Comparison of ENCODE assay signal across 16 cellular contexts in the genomic region with DNA sequence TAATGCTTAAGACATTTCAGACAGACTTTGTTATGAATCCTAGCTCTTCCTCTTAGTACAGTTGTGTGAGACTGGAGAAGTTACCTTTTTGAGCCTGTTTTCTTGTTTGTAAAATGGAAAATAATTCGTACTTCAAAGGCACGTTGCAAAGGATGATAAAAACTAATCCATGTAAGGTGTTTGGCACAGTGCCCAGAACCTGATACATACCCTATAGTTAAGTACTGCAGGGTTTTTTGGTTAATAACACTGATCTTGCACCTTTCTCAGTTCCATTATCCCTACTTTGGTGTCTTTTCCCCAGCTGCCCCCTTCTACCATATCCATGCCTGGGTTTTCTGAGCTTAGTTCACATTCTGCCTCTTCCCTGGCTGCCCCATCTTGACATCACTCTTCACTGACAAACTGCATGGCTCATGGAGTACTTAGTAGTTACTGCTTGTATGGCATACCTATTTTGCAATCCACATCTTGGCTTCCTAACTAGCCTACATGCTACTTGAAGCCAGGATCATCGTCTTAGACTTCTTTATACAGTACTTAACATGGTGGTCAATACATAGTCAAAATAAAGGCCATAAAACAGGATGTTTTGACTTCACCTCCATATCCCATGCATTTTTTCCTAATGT. TPM values are rescaled to one million over a fixed set of nuclear protein-coding genes. Genes with fewer than 3 reads are reported as not detected.
DNase-seq lines count a peak whose midpoint lies in the region; ATAC-seq and TF ChIP-seq lines count a peak whose summit lies in the region.
"Had no signal": no experiment of that assay in that cellular context is flagged by ENCODE, and none has a peak within 500 bp of the region (broad histone marks: within the 10 kb centered on the region; RNA-seq: fewer than 3 reads in every experiment).

No MANE protein-coding gene starts in this region.

- no peak overlapping the region for H3K27ac ChIP-seq in esophagus muscularis mucosa (replicated peaks in 1 of 4)
- H3K27ac ChIP-seq: Peyer's patch, right lobe of liver, tibial nerve, WERI-Rb-1 had no signal

- 71% methylated on average over 3 of the region's 3 CpGs for WGBS in esophagus muscularis mucosa

- peak; percentile 6 for DNase-seq in NCI-H2029 (lab: John Stamatoyannopoulos, UW)
- no peak for DNase-seq in NCI-H2029 treated with DMSO at 0.1 percent for 48 hours (lab: John Stamatoyannopoulos, UW)
- DNase-seq in HT-29 (ENCODE audit: low spot score), result peak; percentile 16
- DNase-seq in RPMI7951 (ENCODE audit: low read depth), result peak; percentile 9
- peak; percentile 11 for DNase-seq in fibroblast of pulmonary artery (ENCODE audit: low read depth)
- DNase-seq in esophagus muscularis mucosa (ENCODE audit: extremely low spot score), result no peak
- no peak for DNase-seq in globus pallidus (ENCODE audit: low spot score)
- DNase-seq: activated naive CD4-positive, alpha-beta T cell treated with Interleukin-2 at 50 U/mL for 16 hours; central memory CD4-positive, alpha-beta T cell; mesendoderm; MM.1S; Peyer's patch; right lobe of liver; WERI-Rb-1 had no signal

- no peaks in the 10 kb centered on the region for H3K27me3 ChIP-seq in esophagus muscularis mucosa
- H3K27me3 ChIP-seq: Peyer's patch, right lobe of liver, tibial nerve had no signal

- TF ChIP-seq CTCF in fibroblast of pulmonary artery (IDR thresholded peaks at IDR 0.05; ENCODE audit: low read length, missing control alignments) (no peak), esophagus muscularis mucosa (IDR thresholded peaks at IDR 0.05) (no peak)

- H3K4me1 ChIP-seq in esophagus muscularis mucosa, result peaks cover 0 to 10% (median 5%) of the 10 kb centered on the region in 4 donors
- H3K4me1 ChIP-seq: Peyer's patch, right lobe of liver, tibial nerve had no signal

- TF ChIP-seq POLR2A in esophagus muscularis mucosa (IDR thresholded peaks at IDR 0.05; ENCODE audit: low read depth), result no peak

- H3K36me3 ChIP-seq in esophagus muscularis mucosa, result no peaks in the 10 kb centered on the region
- H3K36me3 ChIP-seq: Peyer's patch, right lobe of liver, tibial nerve, WERI-Rb-1 had no signal

- no peak for ATAC-seq in GM21515 (IDR thresholded peaks at IDR 0.05; ENCODE audit: unreplicated experiment)
- ATAC-seq: right lobe of liver had no signal

- intact Hi-C loops in esophagus muscularis mucosa (cut with DNase I), result no loop called here

- H3K4me3 ChIP-seq in fibroblast of pulmonary artery (replicated peaks; ENCODE audit: low read depth, low read length) (no peak overlapping the region), esophagus muscularis mucosa (no peak overlapping the region)
- H3K4me3 ChIP-seq: Peyer's patch, right lobe of liver, tibial nerve had no signal

- no peaks in the 10 kb centered on the region for H3K9me3 ChIP-seq in esophagus muscularis mucosa
- H3K9me3 ChIP-seq: Peyer's patch, right lobe of liver, tibial nerve had no signal

- TF ChIP-seq EP300 in esophagus muscularis mucosa (IDR thresholded peaks at IDR 0.05), result no peak

RNA-seq across cellular contexts. Expression of a gene that starts 10.1 kb away (rescaled TPM):
- not detected in 2 replicates for total RNA-seq in HT-29 (2014; rRNA removed; shearing (Covaris generic))
- total RNA-seq in RPMI7951 (2014; rRNA removed; shearing (Covaris generic)), result not detected in 2 replicates
- total RNA-seq in esophagus muscularis mucosa, result not detected
- total RNA-seq: Peyer's patch, right lobe of liver, tibial nerve had no signal

RNA-seq across cellular contexts. Expression of a gene that starts 39.3 kb away (rescaled TPM):
- total RNA-seq in HT-29 (2014; rRNA removed; shearing (Covaris generic)), result 0.20 and 0.21 TPM in 2 replicates
- total RNA-seq in RPMI7951 (2014; rRNA removed; shearing (Covaris generic)), result 0.29 and 0.48 TPM in 2 replicates
- total RNA-seq in esophagus muscularis mucosa, result 1 to 10 TPM; 1.1 to 3.3 (median 1.8) TPM
- total RNA-seq: tibial nerve had no signal

Comparison
In these comparisons a context has a peak if more than half of its experiments do, and no peak if none do; other contexts are left out.
1. DNase-seq: peak in NCI-H2029 (single experiment), HT-29 (single experiment), RPMI7951 (single experiment) and fibroblast of pulmonary artery (single experiment); none in NCI-H2029 treated with DMSO at 0.1 percent for 48 hours (single experiment), esophagus muscularis mucosa (single experiment) and globus pallidus (single experiment).